Comparison of ENCODE assay signal across 25 cellular contexts in the genomic region with DNA sequence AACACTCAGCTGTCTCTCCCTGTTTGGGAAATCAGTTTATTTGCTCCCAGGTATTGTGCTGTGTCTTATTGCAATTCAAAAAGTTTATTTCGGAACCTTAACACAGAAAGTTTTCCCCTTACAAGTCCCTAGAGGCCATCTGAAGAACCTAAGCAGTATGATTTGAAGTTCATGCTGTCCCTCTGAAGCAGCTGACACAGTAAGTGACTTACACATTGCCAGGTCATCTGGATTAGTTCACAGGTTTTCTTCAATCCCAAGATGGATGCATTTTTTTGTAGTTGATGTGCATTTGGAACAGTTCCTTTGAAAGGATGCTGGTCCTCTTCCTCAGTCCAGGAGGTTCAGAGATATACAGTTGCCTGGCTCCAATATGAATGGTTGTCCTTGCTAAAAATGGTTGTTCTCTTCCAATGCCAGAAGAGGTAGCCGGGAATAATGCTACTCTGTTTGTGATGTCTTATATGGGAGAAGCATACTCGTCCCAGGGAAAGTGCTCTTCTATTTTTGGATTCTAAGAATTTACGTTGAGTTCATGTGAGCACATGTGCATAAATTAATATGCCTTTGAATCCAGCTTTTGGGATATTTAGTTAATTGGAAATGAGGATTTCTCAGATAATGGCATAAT.
DNase-seq lines count a peak whose midpoint lies in the region; ATAC-seq, FAIRE-seq and TF ChIP-seq lines count a peak whose summit lies in the region.
"Had no signal": no experiment of that assay in that cellular context is flagged by ENCODE, and none has a peak within 500 bp of the region (broad histone marks: within the 10 kb centered on the region; RNA-seq: fewer than 3 reads in every experiment).

No MANE protein-coding gene starts in this region.

- H3K27ac ChIP-seq in angular gyrus (ENCODE audit: low read depth, low read length): peak overlapping the region; percentile 88
- H3K27ac ChIP-seq in layer of hippocampus (ENCODE audit: low read depth, low read length): peak overlapping the region; percentile 90
- peak overlapping the region; percentile 99 for H3K27ac ChIP-seq in temporal lobe (ENCODE audit: low read depth, low read length)
- H3K27ac ChIP-seq in lower lobe of right lung: no peak overlapping the region
- H3K27ac ChIP-seq in heart left ventricle: peak overlapping the region in 1 of 12 donors; percentile 24
- H3K27ac ChIP-seq: brain microvascular endothelial cell, C4-2B, psoas muscle, upper lobe of left lung had no signal

- no peak for TF ChIP-seq CTCF in GM10266 (IDR thresholded peaks at IDR 0.05; ENCODE audit: control insufficient read depth, insufficient read depth, low read depth, missing control alignments)
- no peak for TF ChIP-seq CTCF in lower lobe of right lung (IDR thresholded peaks at IDR 0.05)
- TF ChIP-seq CTCF in heart left ventricle (IDR thresholded peaks at IDR 0.05): no peak

- H3K4me1 ChIP-seq in lower lobe of right lung: no peaks in the 10 kb centered on the region
- peaks cover 0 to 10% (median 0%) of the 10 kb centered on the region in 12 donors for H3K4me1 ChIP-seq in heart left ventricle
- H3K4me1 ChIP-seq: HAP-1, upper lobe of left lung had no signal

- TF ChIP-seq POLR2A in heart left ventricle (IDR thresholded peaks at IDR 0.05): no peak

- H3K4me3 ChIP-seq in lower lobe of right lung (no peak overlapping the region), heart left ventricle (no peak overlapping the region)
- H3K4me3 ChIP-seq: HAP-1, psoas muscle, upper lobe of left lung had no signal

- H3K9me3 ChIP-seq in lower lobe of right lung (no peaks in the 10 kb centered on the region), heart left ventricle (peaks cover 0 to 14% (median 0%) of the 10 kb centered on the region in 12 donors)
- H3K9me3 ChIP-seq: psoas muscle had no signal

- H3K27me3 ChIP-seq in layer of hippocampus (ENCODE audit: control insufficient read depth, insufficient read depth, low read length): no peaks in the 10 kb centered on the region
- H3K27me3 ChIP-seq in lower lobe of right lung (ENCODE audit: low read depth): no peaks in the 10 kb centered on the region
- no peaks in the 10 kb centered on the region for H3K27me3 ChIP-seq in heart left ventricle
- H3K27me3 ChIP-seq: brain microvascular endothelial cell, upper lobe of left lung had no signal

- FAIRE-seq in GM19239 (lab: Jason Lieb, UNC): peak; percentile 31

- no peaks in the 10 kb centered on the region for H3K36me3 ChIP-seq in lower lobe of right lung
- H3K36me3 ChIP-seq in heart left ventricle: no peaks in the 10 kb centered on the region
- H3K36me3 ChIP-seq: brain microvascular endothelial cell, HAP-1, upper lobe of left lung had no signal

- no peak for DNase-seq in GM19239 (ENCODE audit: insufficient read length, low spot score)
- no peak for DNase-seq in GM10266 (ENCODE audit: extremely low spot score)
- DNase-seq in lower lobe of right lung: no peak
- DNase-seq in heart left ventricle: no peak
- DNase-seq: activated CD4-positive, alpha-beta T cell treated with anti-CD3 and anti-CD28 coated beads for 36 hours; activated CD8-positive, alpha-beta memory T cell treated with anti-CD3 and anti-CD28 coated beads, Interleukin-2, amount 50 U/mL, for 48 hours; activated CD8-positive, alpha-beta T cell treated with anti-CD3 and anti-CD28 coated beads for 36 hours; activated naive CD4-positive, alpha-beta T cell treated with anti-CD3 and anti-CD28 coated beads for 36 hours; brain microvascular endothelial cell; DMS79 treated with DMSO at 0.1 percent for 48 hours; MM.1S; NCI-H2029; NCI-H524; PC-3; psoas muscle; stimulated activated CD4-positive, alpha-beta T cell treated with anti-CD3 and anti-CD28 coated beads, Interleukin-4, amount 100 ng/mL, for 4 hours; upper lobe of left lung had no signal

- 52 to 60% (median 59%) methylated on average over 4 of the region's 4 CpGs for whole genome bisulfite sequencing in heart left ventricle, 4 donors

- ATAC-seq in lower lobe of right lung (no peak), heart left ventricle (no peak)
- ATAC-seq: activated CD4-positive, alpha-beta T cell treated with anti-CD3 and anti-CD28 coated beads for 36 hours; activated CD8-positive, alpha-beta T cell treated with anti-CD3 and anti-CD28 coated beads for 36 hours; left lobe of liver; PC-3; Right ventricle myocardium inferior; stimulated activated effector memory CD8-positive, alpha-beta T cell treated with anti-CD3 and anti-CD28 coated beads, Interleukin-12 subunit alpha, Interleukin-12 subunit beta, amount 100 ng/mL, for 72 hours had no signal

- intact Hi-C loops in lower lobe of right lung (cut with DNase I) (no loop called here), heart left ventricle (cut with DNase I) (no loop called here)
